Comparison of ENCODE assay signal across 6 cellular contexts in the genomic region with DNA sequence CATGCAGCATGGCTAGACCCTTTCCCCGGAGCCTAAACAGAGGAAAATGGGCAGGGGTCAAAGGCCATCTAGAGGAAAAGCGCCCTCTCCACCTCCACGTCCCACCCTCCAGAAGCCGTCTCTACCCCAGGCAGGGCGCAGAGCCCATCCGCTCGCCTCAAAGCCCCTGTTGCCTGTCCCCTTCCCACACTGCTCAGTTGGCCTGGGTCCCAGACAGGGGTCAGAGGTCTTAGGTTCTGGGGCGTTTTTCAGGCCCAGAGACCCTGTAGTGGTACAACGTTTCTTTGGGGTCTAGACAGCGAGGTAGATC. TPM values are rescaled to one million over a fixed set of nuclear protein-coding genes. Genes with fewer than 3 reads are reported as not detected.
DNase-seq lines count a peak whose midpoint lies in the region; ATAC-seq lines count a peak whose summit lies in the region.

No MANE protein-coding gene starts in this region.

- H3K9me3 ChIP-seq in T-helper 17 cell (ENCODE audit: control insufficient read depth, low read length, poor library complexity, severe bottlenecking) (no peaks in the 10 kb centered on the region), iPS-20b (ENCODE audit: insufficient read depth, low read depth, low read length) (no peaks in the 10 kb centered on the region)

- peak overlapping the region; percentile 82 for H3K4me3 ChIP-seq in iPS-20b (ENCODE audit: low read length)

- no peaks in the 10 kb centered on the region for H3K27me3 Mint-ChIP-seq in activated T-cell treated with anti-CD3 and anti-CD28 coated beads, Interleukin-2, amount 50 U/mL, for 4 hours (ENCODE audit: low read depth)
- H3K27me3 Mint-ChIP-seq in T-helper 17 cell, result no peaks in the 10 kb centered on the region

- peak overlapping the region; percentile 87 for H3K4me3 Mint-ChIP-seq in activated T-cell treated with anti-CD3 and anti-CD28 coated beads, Interleukin-2, amount 50 U/mL, for 4 hours
- H3K4me3 Mint-ChIP-seq in T-helper 17 cell, result peak overlapping the region; percentile 92

- H3K4me1 ChIP-seq in iPS-20b (ENCODE audit: insufficient read depth, low read length), result peaks cover 3% of the 10 kb centered on the region; the same call in 1 of the 2 replicates

- H3K9me3 Mint-ChIP-seq in activated T-cell treated with anti-CD3 and anti-CD28 coated beads, Interleukin-2, amount 50 U/mL, for 4 hours, result no peaks in the 10 kb centered on the region

- peak; percentile 6 to 12 for ATAC-seq in activated T-cell treated with anti-CD3 and anti-CD28 coated beads, Interleukin-2, amount 50 U/mL, for 4 hours
- no peak for ATAC-seq in T-helper 17 cell

- H3K27ac Mint-ChIP-seq in T-helper 17 cell, result peak overlapping the region; percentile 90

- peak; percentile 8 for DNase-seq in activated T-cell treated with anti-CD3 and anti-CD28 coated beads, Interleukin-2, amount 50 U/mL, for 4 hours
- no peak for DNase-seq in activated T-cell treated with anti-CD3 and anti-CD28 coated beads, Interleukin-2, amount 50 U/mL, for 1 hour
- DNase-seq in T-helper 17 cell (no peak), NCI-H1105 (lab: John Stamatoyannopoulos, UW) (no peak)
- no peak for DNase-seq in NK-92 treated with Interleukin-12 subunit alpha and Interleukin-12 subunit beta, amount 100 ng/mL, for 24 hours (lab: John Stamatoyannopoulos, UW)

- H3K36me3 Mint-ChIP-seq in activated T-cell treated with anti-CD3 and anti-CD28 coated beads, Interleukin-2, amount 50 U/mL, for 4 hours (ENCODE audit: insufficient read depth), result peaks cover 6% of the 10 kb centered on the region
- H3K36me3 Mint-ChIP-seq in T-helper 17 cell (ENCODE audit: low read depth), result peaks cover 1% of the 10 kb centered on the region

- H3K9ac ChIP-seq in iPS-20b (ENCODE audit: low read depth, low read length), result peak overlapping the region; percentile 91

- peaks cover 6% of the 10 kb centered on the region; the same call in 1 of the 2 replicates for H3K27me3 ChIP-seq in iPS-20b (ENCODE audit: insufficient read depth, low read length)

- H3K36me3 ChIP-seq in iPS-20b (ENCODE audit: insufficient read depth, low read depth, low read length), result no peaks in the 10 kb centered on the region

- H3K27ac ChIP-seq in iPS-20b (ENCODE audit: low read length), result peak overlapping the region; percentile 75

- H3K4me1 Mint-ChIP-seq in activated T-cell treated with anti-CD3 and anti-CD28 coated beads, Interleukin-2, amount 50 U/mL, for 4 hours (ENCODE audit: low read depth), result peaks cover 4% of the 10 kb centered on the region
- H3K4me1 Mint-ChIP-seq in T-helper 17 cell, result peaks cover 12% of the 10 kb centered on the region

RNA-seq across cellular contexts. Expression of a gene that starts 0.3 kb away (rescaled TPM):
- 1 to 10 TPM; 5.2 to 6.4 (median 5.6) TPM for total RNA-seq in activated T-cell treated with anti-CD3 and anti-CD28 coated beads, Interleukin-2, amount 50 U/mL, for 4 hours
- 1 to 10 TPM; 7.9 to 8.8 TPM for total RNA-seq in T-helper 17 cell

RNA-seq across cellular contexts. Expression of a gene that starts 0.7 kb away (rescaled TPM):
- total RNA-seq in activated T-cell treated with anti-CD3 and anti-CD28 coated beads, Interleukin-2, amount 50 U/mL, for 4 hours, result not detected
- not detected for total RNA-seq in T-helper 17 cell

RNA-seq across cellular contexts. Expression of a gene that starts 27.9 kb away (rescaled TPM):
- total RNA-seq in activated T-cell treated with anti-CD3 and anti-CD28 coated beads, Interleukin-2, amount 50 U/mL, for 4 hours, result 10 to 100 TPM; 58.6 to 63.8 (median 61.3) TPM
- total RNA-seq in T-helper 17 cell, result 10 to 100 TPM; 34.0 to 41.3 TPM

RNA-seq across cellular contexts. Expression of a gene that starts 30.0 kb away (rescaled TPM):
- total RNA-seq in activated T-cell treated with anti-CD3 and anti-CD28 coated beads, Interleukin-2, amount 50 U/mL, for 4 hours, result under 1 TPM; 0.11 to 0.14 (median 0.13) TPM
- under 1 TPM; 0.08 to 0.17 TPM for total RNA-seq in T-helper 17 cell

RNA-seq across cellular contexts. Expression of a gene that starts 38.1 kb away (rescaled TPM):
- total RNA-seq in activated T-cell treated with anti-CD3 and anti-CD28 coated beads, Interleukin-2, amount 50 U/mL, for 4 hours, result 100 to 1,000 TPM; 187 to 207 (median 196) TPM
- total RNA-seq in T-helper 17 cell, result 100 to 1,000 TPM; 286 to 374 TPM
